18 cellular contexts compared by ENCODE assay signal in genomic region chr12:106044773-106045172, GRCh38.
A peak's percentile ranks its signal among the peaks of the same experiment; 100 is the strongest.
DNase-seq lines count a peak whose midpoint lies in the region; TF ChIP-seq lines count a peak whose summit lies in the region.
"Had no signal": no experiment of that assay in that cellular context is flagged by ENCODE, and none has a peak within 500 bp of the region (broad histone marks: within the 10 kb centered on the region; RNA-seq: fewer than 3 reads in every experiment).

No MANE protein-coding gene starts in this region.

- H3K36me3 ChIP-seq in mesenchymal stem cell (ENCODE audit: control insufficient read depth in 1 of 2, insufficient read depth in 2 of 2, low read depth in 1 of 2, low read length in 2 of 2) = no peaks in the 10 kb centered on the region
- H3K36me3 ChIP-seq in MG63 = no peaks in the 10 kb centered on the region
- H3K36me3 ChIP-seq: esophagus squamous epithelium, heart right ventricle, thyroid gland had no signal

- no peak overlapping the region for H2BK12ac ChIP-seq in mesenchymal stem cell (ENCODE audit: low read length in 2 of 2)

- no peak overlapping the region for H3K4me3 ChIP-seq in astrocyte of the spinal cord (ENCODE audit: low read depth, low read length)
- no peak overlapping the region for H3K4me3 ChIP-seq in mesenchymal stem cell (ENCODE audit: insufficient read depth in 1 of 2, low read depth in 1 of 2, low read length in 2 of 2)
- H3K4me3 ChIP-seq in MG63 = no peak overlapping the region
- H3K4me3 ChIP-seq: esophagus squamous epithelium, heart right ventricle, thyroid gland had no signal

- peak overlapping the region; percentile 81 for H3K27ac ChIP-seq in mesenchymal stem cell (ENCODE audit: low read length, poor library complexity, severe bottlenecking)
- H3K27ac ChIP-seq: esophagus squamous epithelium, heart right ventricle, thyroid gland had no signal

- in situ Hi-C loops in ACHN (cut with HindIII; ENCODE audit: low pct_ligation_motif_present, low pct_unique_long_range_greater_than_20kb, low sequenced_read_pairs) (no loop called here), astrocyte of the spinal cord (cut with HindIII; ENCODE audit: low sequenced_read_pairs) (no loop called here)

- H3K36me3 Mint-ChIP-seq in endothelial cell (ENCODE audit: low read depth, unreplicated experiment) = no peaks in the 10 kb centered on the region

- WGBS in mesenchymal stem cell = 0% methylated on average over 1 of the region's 2 CpGs

- no peaks in the 10 kb centered on the region for H3K27me3 ChIP-seq in mesenchymal stem cell (ENCODE audit: control insufficient read depth in 1 of 2, insufficient read depth in 1 of 2, low read length in 2 of 2)
- no peaks in the 10 kb centered on the region for H3K27me3 ChIP-seq in MG63
- H3K27me3 ChIP-seq: heart right ventricle, thyroid gland had no signal

- DNase-seq in ACHN (peak; percentile 76), HS-5 (ENCODE audit: low read depth) (peak; percentile 28), astrocyte of the spinal cord (ENCODE audit: low read depth, low spot score) (peak; percentile 24), mesenchymal stem cell (peak; percentile 70), MG63 (no peak), NOMO-1 (lab: John Stamatoyannopoulos, UW; ENCODE audit: unreplicated experiment in 2 of 2) (no peak), MV-4-11 (lab: John Stamatoyannopoulos, UW) (no peak), endothelial cell (ENCODE audit: low spot score) (no peak)
- DNase-seq: CD4-positive, alpha-beta T cell; effector CD4-positive, alpha-beta T cell; esophagus squamous epithelium; heart right ventricle; NCI-H1048; NCI-H2081 treated with DMSO at 0.1 percent for 48 hours; NCI-H524; stimulated activated naive CD4-positive, alpha-beta T cell; thyroid gland had no signal

- no peak overlapping the region for H2BK120ac ChIP-seq in mesenchymal stem cell (ENCODE audit: low read depth, low read length)

- no peak overlapping the region for H3K27ac Mint-ChIP-seq in endothelial cell (ENCODE audit: unreplicated experiment)
- H3K27ac Mint-ChIP-seq: activated T-helper 2 cell treated with anti-CD3 and anti-CD28 coated beads, Interferon-gamma antibody, Interleukin-2, Interleukin-4, amounts not matched to agents 10 μg/mL and 5 μg/mL and 100 μg/mL, durations not matched to agents 14 hours and 24 hours and 36 hours; CD4-positive, alpha-beta T cell had no signal

- H2AFZ ChIP-seq in mesenchymal stem cell (ENCODE audit: low read depth, low read length) = no peak overlapping the region

- H4K91ac ChIP-seq in mesenchymal stem cell (ENCODE audit: low read length) = no peak overlapping the region

- no peaks in the 10 kb centered on the region for H3K9me3 ChIP-seq in mesenchymal stem cell (ENCODE audit: control insufficient read depth, low read length)
- no peaks in the 10 kb centered on the region for H3K9me3 ChIP-seq in MG63
- H3K9me3 ChIP-seq: esophagus squamous epithelium, heart right ventricle, thyroid gland had no signal

- H3K4me2 ChIP-seq in mesenchymal stem cell (ENCODE audit: low read length, poor library complexity, severe bottlenecking) = no peak overlapping the region

- TF ChIP-seq CTCF in astrocyte of the spinal cord (IDR thresholded peaks at IDR 0.05; ENCODE audit: low read depth, low read length) (no peak), endothelial cell (IDR thresholded peaks at IDR 0.05; ENCODE audit: unreplicated experiment) (no peak)

- H3K27me3 Mint-ChIP-seq in endothelial cell (ENCODE audit: unreplicated experiment) = peaks cover 3% of the 10 kb centered on the region

- H3K79me1 ChIP-seq in mesenchymal stem cell (replicated peaks; ENCODE audit: low read length, poor library complexity, severe bottlenecking) = no peaks in the 10 kb centered on the region

- peak overlapping the region in 1 of 2 experiments; percentile 80 for H3K23ac ChIP-seq in mesenchymal stem cell (ENCODE audit: low read length in 2 of 2)

- no peak overlapping the region for H2BK15ac ChIP-seq in mesenchymal stem cell (ENCODE audit: low read depth, poor library complexity, severe bottlenecking)

- H3K9ac ChIP-seq in mesenchymal stem cell (ENCODE audit: low read length) = no peak overlapping the region

- H3K4me1 ChIP-seq in mesenchymal stem cell (ENCODE audit: control insufficient read depth, insufficient read depth, low read depth, low read length) = peaks cover 8% of the 10 kb centered on the region
- H3K4me1 ChIP-seq: esophagus squamous epithelium, thyroid gland had no signal

- peak overlapping the region in 1 of 2 experiments; percentile 54 for H3K18ac ChIP-seq in mesenchymal stem cell (ENCODE audit: low read depth in 1 of 2, low read length in 2 of 2)

- peaks cover 4% of the 10 kb centered on the region for H3K4me1 Mint-ChIP-seq in endothelial cell (ENCODE audit: unreplicated experiment)

- no peak overlapping the region for H4K8ac ChIP-seq in mesenchymal stem cell (ENCODE audit: low read length)

- no peak overlapping the region for H3K4ac ChIP-seq in mesenchymal stem cell (ENCODE audit: low read depth in 1 of 2, low read length in 2 of 2)

- H2AK5ac ChIP-seq in mesenchymal stem cell (ENCODE audit: low read length, severe bottlenecking) = no peak overlapping the region

- H3K4me3 Mint-ChIP-seq in endothelial cell (ENCODE audit: unreplicated experiment) = no peak overlapping the region
- H3K4me3 Mint-ChIP-seq: CD4-positive, alpha-beta T cell had no signal

- H2BK5ac ChIP-seq in mesenchymal stem cell (ENCODE audit: low read depth, low read length, poor library complexity, severe bottlenecking) = no peak overlapping the region

- H3K14ac ChIP-seq in mesenchymal stem cell (ENCODE audit: low read length in 2 of 2) = no peak overlapping the region

- no peaks in the 10 kb centered on the region for H3K9me3 Mint-ChIP-seq in endothelial cell (ENCODE audit: unreplicated experiment)
- H3K9me3 Mint-ChIP-seq: activated T-helper 2 cell treated with anti-CD3 and anti-CD28 coated beads, Interferon-gamma antibody, Interleukin-2, Interleukin-4, amounts not matched to agents 10 μg/mL and 5 μg/mL and 100 μg/mL, durations not matched to agents 14 hours and 24 hours and 36 hours; CD4-positive, alpha-beta T cell had no signal

Comparison
In these comparisons a context has a peak if more than half of its experiments do, and no peak if none do; other contexts are left out.
1. DNase-seq: peak in ACHN (single experiment), HS-5 (single experiment), astrocyte of the spinal cord (single experiment) and mesenchymal stem cell (single experiment); none in MG63 (single experiment), NOMO-1 (0 of 2), MV-4-11 (single experiment) and endothelial cell (single experiment).